15 cellular contexts compared by ENCODE assay signal in the genomic region with DNA sequence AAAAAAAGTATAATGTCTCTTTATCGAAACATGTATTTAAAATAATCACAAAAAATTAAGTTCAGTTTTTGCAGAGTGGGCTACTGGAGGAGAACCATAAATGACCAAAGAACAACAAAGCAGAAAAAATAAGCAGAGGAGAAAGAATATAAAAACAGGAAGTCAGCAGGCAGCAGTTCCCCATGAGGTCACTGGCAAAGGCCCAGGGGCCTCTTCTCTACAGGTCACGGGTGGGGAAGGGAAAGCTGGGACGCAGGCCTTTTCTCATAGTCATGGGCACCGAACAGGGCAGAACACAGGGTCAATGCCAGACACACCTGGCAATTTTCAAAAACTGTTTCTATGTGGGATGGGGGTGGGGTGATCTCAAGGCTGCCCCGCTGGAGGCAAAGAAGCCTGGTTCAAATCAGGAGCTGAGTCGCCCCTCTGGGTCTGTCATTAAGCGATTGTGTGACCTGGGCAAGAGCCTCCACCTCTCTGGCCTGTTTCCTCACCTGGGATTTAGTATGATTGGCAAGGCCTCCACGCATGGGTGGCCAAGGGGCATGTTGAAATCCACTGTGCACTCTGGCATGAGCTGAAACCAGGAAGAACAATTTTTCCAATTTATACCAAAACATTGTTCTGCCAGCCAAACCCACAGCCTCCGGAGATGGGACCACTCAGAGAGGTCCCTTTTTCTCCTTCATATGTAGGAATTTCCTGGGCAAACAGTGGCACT. TPM values are rescaled to one million over a fixed set of nuclear protein-coding genes. Genes with fewer than 3 reads are reported as not detected.
DNase-seq lines count a peak whose midpoint lies in the region; ATAC-seq, FAIRE-seq and TF ChIP-seq lines count a peak whose summit lies in the region.
"Had no signal": no experiment of that assay in that cellular context is flagged by ENCODE, and none has a peak within 500 bp of the region (broad histone marks: within the 10 kb centered on the region; RNA-seq: fewer than 3 reads in every experiment).

No MANE protein-coding gene starts in this region.

- no peak for TF ChIP-seq CTCF in IMR-90 (conservative IDR thresholded peaks at IDR 0.05; ENCODE audit: low read depth, low read length)
- TF ChIP-seq CTCF in adrenal gland (IDR thresholded peaks at IDR 0.05): no peak
- no peak for TF ChIP-seq CTCF in right atrium auricular region (IDR thresholded peaks at IDR 0.05)
- TF ChIP-seq CTCF in H9 (conservative IDR thresholded peaks at IDR 0.05): no peak

- H3K9me3 ChIP-seq in IMR-90 (ENCODE audit: control insufficient read depth, insufficient read depth, low read length) (no peaks in the 10 kb centered on the region), adrenal gland (replicated peaks in 1 of 3) (no peaks in the 10 kb centered on the region), right atrium auricular region (no peaks in the 10 kb centered on the region), skeletal muscle tissue (ENCODE audit: control insufficient read depth in 3 of 3, low read length in 3 of 3) (no peaks in the 10 kb centered on the region), H9 (ENCODE audit: control insufficient read depth, low read depth, low read length) (no peaks in the 10 kb centered on the region)
- H3K9me3 ChIP-seq in effector memory CD4-positive, alpha-beta T cell (ENCODE audit: control insufficient read depth, low read length): no peaks in the 10 kb centered on the region
- H3K9me3 ChIP-seq: Caco-2 had no signal

- no peak overlapping the region for H3K27ac Mint-ChIP-seq in H9
- H3K27ac Mint-ChIP-seq: activated naive CD8-positive, alpha-beta T cell treated with anti-CD3 and anti-CD28 coated beads, Interleukin-2, amount 50 U/mL, for 24 hours had no signal

- H3K36me3 ChIP-seq in IMR-90 (ENCODE audit: control insufficient read depth, insufficient read depth, low read length) (no peaks in the 10 kb centered on the region), adrenal gland (replicated peaks in 1 of 2) (no peaks in the 10 kb centered on the region), right atrium auricular region (no peaks in the 10 kb centered on the region), skeletal muscle tissue (ENCODE audit: control insufficient read depth in 3 of 3, insufficient read depth in 3 of 3, low read length in 3 of 3) (no peaks in the 10 kb centered on the region)
- H3K36me3 ChIP-seq in effector memory CD4-positive, alpha-beta T cell (ENCODE audit: control insufficient read depth, insufficient read depth, low read length): no peaks in the 10 kb centered on the region

- H2BK12ac ChIP-seq in H9 (ENCODE audit: insufficient read length, low read depth, low read length): no peak overlapping the region

- H2BK15ac ChIP-seq in IMR-90 (ENCODE audit: low read depth, low read length) (peak overlapping the region; percentile 69; the same call in 1 of the 3 replicates), H9 (ENCODE audit: low read depth, low read length) (no peak overlapping the region)

- no peaks in the 10 kb centered on the region for H3K27me3 Mint-ChIP-seq in H9 (ENCODE audit: low read depth)

- H4K91ac ChIP-seq in IMR-90 (ENCODE audit: insufficient read depth, low read depth, low read length) (peak overlapping the region; percentile 92), H9 (ENCODE audit: insufficient read length, low read depth, low read length) (no peak overlapping the region)

- CTCF ChIA-PET in IMR-90 (lab: Yijun Ruan, JAX): interaction anchor here (0.6 to 1.0 kb wide), 3 partner anchors 46 to 105 kb away, joined by 3 to 5 read pairs (median 3); no protein-coding TSS in a partner anchor

- peak overlapping the region; percentile 42 for H3K27ac ChIP-seq in IMR-90 (ENCODE audit: insufficient read depth, low read length)
- H3K27ac ChIP-seq in adrenal gland: peak overlapping the region in 3 of 5 donors; percentile 19 to 73 (median 41)
- peak overlapping the region; percentile 3 to 23 for H3K27ac ChIP-seq in right atrium auricular region
- peak overlapping the region; percentile 60 for H3K27ac ChIP-seq in skeletal muscle tissue (ENCODE audit: low read depth, low read length)
- H3K27ac ChIP-seq in effector memory CD4-positive, alpha-beta T cell (ENCODE audit: insufficient read depth, low read length, poor library complexity, severe bottlenecking): no peak overlapping the region
- H3K27ac ChIP-seq in H9 (ENCODE audit: insufficient read length, low read depth, low read length): no peak overlapping the region
- H3K27ac ChIP-seq: GM23248 had no signal

- no peak overlapping the region; the same call in 1 of the 2 replicates for H3K56ac ChIP-seq in IMR-90 (ENCODE audit: extremely low read depth, insufficient read depth, low read length)
- H3K56ac ChIP-seq in H9 (ENCODE audit: insufficient read length, low read depth, low read length): no peak overlapping the region

- H3K4me1 ChIP-seq in IMR-90 (ENCODE audit: control insufficient read depth, insufficient read depth, low read length) (peaks cover 15% of the 10 kb centered on the region), adrenal gland (replicated peaks in 1 of 2) (peaks cover 0 to 22% of the 10 kb centered on the region in 2 donors), right atrium auricular region (peaks cover 0 to 12% of the 10 kb centered on the region in 2 donors), skeletal muscle tissue (ENCODE audit: control insufficient read depth in 3 of 3, insufficient read depth in 3 of 3, low read length in 3 of 3) (peaks cover 2 to 17% (median 14%) of the 10 kb centered on the region in 3 donors), H9 (ENCODE audit: insufficient read depth, low read length) (no peaks in the 10 kb centered on the region; the same call in 1 of the 2 replicates)
- H3K4me1 ChIP-seq in effector memory CD4-positive, alpha-beta T cell (ENCODE audit: control insufficient read depth, insufficient read depth, low read length, poor library complexity, severe bottlenecking): no peaks in the 10 kb centered on the region
- H3K4me1 ChIP-seq: Caco-2 had no signal

- 0 out of 2 replicates have a peak, but pooled peaks have one; percentile 30 for ATAC-seq in IMR-90 (ENCODE audit: low read depth)
- ATAC-seq: activated naive CD8-positive, alpha-beta T cell treated with anti-CD3 and anti-CD28 coated beads, Interleukin-2, amount 50 U/mL, for 24 hours had no signal

- H2BK20ac ChIP-seq in IMR-90 (ENCODE audit: low read depth, low read length): peak overlapping the region; percentile 97
- no peak overlapping the region for H2BK20ac ChIP-seq in H9 (ENCODE audit: low read depth, low read length, poor library complexity, severe bottlenecking)

- peaks cover 0 to 2% (median 0%) of the 10 kb centered on the region in 3 experiments; a peak in 2 of 7 replicates for H3K36me3 Mint-ChIP-seq in H9 (ENCODE audit: insufficient read depth in 1 of 3, low read depth in 3 of 3)

- H3K9me3 Mint-ChIP-seq in H9: peaks cover 0 to 3% of the 10 kb centered on the region in 2 experiments; a peak in 3 of 5 replicates
- H3K9me3 Mint-ChIP-seq: activated naive CD8-positive, alpha-beta T cell treated with anti-CD3 and anti-CD28 coated beads, Interleukin-2, amount 50 U/mL, for 24 hours had no signal

- no peak for FAIRE-seq in HTR-8/SVneo (lab: Jason Lieb, UNC)
- FAIRE-seq: GM18507 had no signal

- H3K23ac ChIP-seq in IMR-90 (ENCODE audit: low read depth, low read length): peak overlapping the region; percentile 74; the same call in 1 of the 2 replicates
- no peak overlapping the region for H3K23ac ChIP-seq in H9 (ENCODE audit: insufficient read length, low read depth, low read length)

- dilution Hi-C loops in IMR-90 (cut with HindIII; ENCODE audit: low sequenced_read_pairs, unreplicated experiment): no loop called here

- no peaks in the 10 kb centered on the region for H3K23me2 ChIP-seq in H9 (ENCODE audit: insufficient read length, low read depth, low read length, poor library complexity, severe bottlenecking)

- H4K8ac ChIP-seq in IMR-90 (ENCODE audit: low read depth in 2 of 2, low read length in 2 of 2) (peak overlapping the region; percentile 75 to 88), H9 (replicated peaks; ENCODE audit: insufficient read length, low read depth, low read length) (no peak overlapping the region)

- intact Hi-C loops in IMR-90 (cut with micrococcal nuclease): no loop called here
- intact Hi-C loops in adrenal gland (cut with DNase I): no loop called here

- 72% methylated on average over 6 of the region's 9 CpGs; no CpG with 5 or more reads in 1 of the 2 experiments for WGBS in IMR-90 (ENCODE audit: extremely low coverage in 2 of 2, insufficient read length in 1 of 2), 2 experiments
- WGBS in adrenal gland, 4 donors: 67 to 77% (median 71%) methylated on average over 9 of the region's 9 CpGs
- no CpG with 5 or more reads among the region's 9 CpGs for WGBS in H9 (ENCODE audit: extremely low coverage, insufficient read length, low lambda C conversion rate)

- H4K20me1 ChIP-seq in IMR-90 (ENCODE audit: insufficient read depth, low read length) (no peaks in the 10 kb centered on the region), H9 (ENCODE audit: control insufficient read depth, insufficient read depth, insufficient read length) (no peaks in the 10 kb centered on the region)

- H3K9me1 ChIP-seq in IMR-90 (ENCODE audit: insufficient read depth, low read length): peaks cover 38% of the 10 kb centered on the region

- H3K18ac ChIP-seq in IMR-90 (ENCODE audit: low read depth, low read length): peak overlapping the region; percentile 42; the same call in 1 of the 2 replicates
- H3K18ac ChIP-seq in H9 (ENCODE audit: insufficient read length, low read depth, low read length): no peak overlapping the region

- H4K5ac ChIP-seq in IMR-90 (ENCODE audit: low read depth, low read length) (peak overlapping the region; percentile 74), H9 (ENCODE audit: insufficient read length, low read depth, low read length) (no peak overlapping the region)

- H2AFZ ChIP-seq in IMR-90 (replicated peaks; ENCODE audit: low read length, poor library complexity) (peak overlapping the region; percentile 67), H9 (ENCODE audit: low read length) (no peak overlapping the region)
- H2AFZ ChIP-seq: GM23248 had no signal

- H3K79me2 ChIP-seq in H9 (ENCODE audit: insufficient read depth, low read length): no peaks in the 10 kb centered on the region

- no peak overlapping the region for H3K9ac ChIP-seq in IMR-90 (ENCODE audit: low read depth, low read length)
- no peak overlapping the region for H3K9ac ChIP-seq in skeletal muscle tissue (ENCODE audit: low read depth in 1 of 3, low read length in 3 of 3)
- no peak overlapping the region for H3K9ac ChIP-seq in H9 (ENCODE audit: extremely low read depth, insufficient read length, low read length)
- H3K9ac ChIP-seq: GM23248 had no signal

- no peak overlapping the region for H3T11ph ChIP-seq in H9 (ENCODE audit: low read length)

- H3K14ac ChIP-seq in IMR-90 (replicated peaks; ENCODE audit: low read depth, low read length) (peak overlapping the region; percentile 94), H9 (ENCODE audit: insufficient read depth, low read length) (no peak overlapping the region)

- H3K4me1 Mint-ChIP-seq in H9: no peaks in the 10 kb centered on the region; a peak in 1 of 4 replicates

- BruUV-seq in IMR-90 (replicated peaks; lab: Mats Ljungman, UMichigan): no TSS peak

- peak overlapping the region; percentile 96 for H3K4ac ChIP-seq in IMR-90 (ENCODE audit: low read depth, low read length)
- H3K4ac ChIP-seq in H9 (ENCODE audit: low read depth, low read length): no peak overlapping the region

- in situ Hi-C loops in IMR-90 (cut with MboI; ENCODE audit: low sequenced_read_pairs): no loop called here

- DNase-seq in IMR-90: peak; percentile 26
- DNase-seq in adrenal gland: peak; percentile 40 to 75 (median 59)
- peak; percentile 69 for DNase-seq in right atrium auricular region (ENCODE audit: low spot score)
- DNase-seq in H4 (ENCODE audit: low spot score): no peak
- DNase-seq in effector memory CD4-positive, alpha-beta T cell: no peak
- DNase-seq in H9: no peak
- DNase-seq in HTR-8/SVneo (ENCODE audit: insufficient read length, low spot score): no peak
- DNase-seq: activated CD4-positive, alpha-beta T cell treated with anti-CD3 and anti-CD28 coated beads, Interleukin-2, amount 50 U/mL, for 1 hour; activated naive CD8-positive, alpha-beta T cell treated with anti-CD3 and anti-CD28 coated beads, Interleukin-2, amount 50 U/mL, for 24 hours; Caco-2; GM23248; midbrain; NCI-H187 had no signal

- H3K4me3 ChIP-seq in IMR-90 (ENCODE audit: insufficient read depth, low read depth, low read length) (no peak overlapping the region), adrenal gland (no peak overlapping the region), right atrium auricular region (no peak overlapping the region), skeletal muscle tissue (ENCODE audit: low read length in 3 of 3) (no peak overlapping the region)
- H3K4me3 ChIP-seq in effector memory CD4-positive, alpha-beta T cell (ENCODE audit: insufficient read depth, low read depth, low read length, poor library complexity, severe bottlenecking): no peak overlapping the region
- H3K4me3 ChIP-seq: GM23248 had no signal

- H3K4me3 Mint-ChIP-seq in H9: no peak overlapping the region
- H3K4me3 Mint-ChIP-seq: activated naive CD8-positive, alpha-beta T cell treated with anti-CD3 and anti-CD28 coated beads, Interleukin-2, amount 50 U/mL, for 24 hours had no signal

- H3K4me2 ChIP-seq in IMR-90 (ENCODE audit: low read depth, low read length): no peak overlapping the region
- H3K4me2 ChIP-seq in H9 (ENCODE audit: insufficient read depth, insufficient read length, low read length): no peak overlapping the region

- no peaks in the 10 kb centered on the region for H3K27me3 ChIP-seq in IMR-90 (ENCODE audit: control insufficient read depth, insufficient read depth, low read length)
- H3K27me3 ChIP-seq in adrenal gland: no peaks in the 10 kb centered on the region
- no peaks in the 10 kb centered on the region for H3K27me3 ChIP-seq in right atrium auricular region
- no peaks in the 10 kb centered on the region for H3K27me3 ChIP-seq in skeletal muscle tissue (ENCODE audit: control insufficient read depth in 3 of 3, insufficient read depth in 3 of 3, low read length in 3 of 3)
- H3K27me3 ChIP-seq in effector memory CD4-positive, alpha-beta T cell (replicated peaks; ENCODE audit: control insufficient read depth, insufficient read depth, low read length, poor library complexity, severe bottlenecking): peaks cover 4% of the 10 kb centered on the region
- no peaks in the 10 kb centered on the region for H3K27me3 ChIP-seq in H9 (ENCODE audit: insufficient read depth, low read length)

- TF ChIP-seq POLR2A in IMR-90 (IDR thresholded peaks at IDR 0.05; ENCODE audit: low read depth, low read length) (no peak), adrenal gland (IDR thresholded peaks at IDR 0.05) (no peak)

- H3K79me1 ChIP-seq in IMR-90 (ENCODE audit: low read depth in 1 of 2, low read length in 2 of 2) (peaks cover 5 to 52% of the 10 kb centered on the region in 2 experiments; a peak in 3 of 4 replicates), H9 (ENCODE audit: insufficient read depth, low read depth, low read length, poor library complexity, severe bottlenecking) (no peaks in the 10 kb centered on the region)

- TF ChIP-seq RAD21 in IMR-90 (IDR thresholded peaks at IDR 0.05; ENCODE audit: low read length): no peak

- H2AK5ac ChIP-seq in IMR-90 (ENCODE audit: low read depth, low read length): peak overlapping the region; percentile 97
- H2AK5ac ChIP-seq in H9 (ENCODE audit: insufficient read length, low read length): no peak overlapping the region

- POLR2A ChIA-PET in IMR-90 (lab: Charles Lee; ENCODE audit: unreplicated experiment): no interaction called here

- H2BK120ac ChIP-seq in IMR-90 (ENCODE audit: low read depth, low read length): peak overlapping the region; percentile 96
- H2BK120ac ChIP-seq in H9 (ENCODE audit: low read depth, low read length, poor library complexity, severe bottlenecking): no peak overlapping the region

- peak overlapping the region; percentile 15 for H2BK5ac ChIP-seq in IMR-90 (ENCODE audit: low read depth, low read length, poor library complexity, severe bottlenecking)
- no peak overlapping the region for H2BK5ac ChIP-seq in H9 (ENCODE audit: insufficient read length, low read length)

- H2AK9ac ChIP-seq in IMR-90 (replicated peaks; ENCODE audit: low read depth, low read length, poor library complexity): peak overlapping the region; percentile 71

RNA-seq across cellular contexts. Expression of gene UACA, which starts 43.8 kb away (rescaled TPM):
- 505 and 507 TPM in 2 replicates for total RNA-seq in IMR-90 (2012; rRNA removed)
- polyA plus RNA-seq in IMR-90 (2012; rRNA removed): 127 and 156 TPM in 2 replicates
- polyA plus RNA-seq in IMR-90 (2012; cell fraction: cytosol; rRNA removed): 34.2 and 47.8 TPM in 2 replicates
- 121 and 277 TPM in 2 replicates for polyA plus RNA-seq in IMR-90 (2012; cell fraction: nucleus; rRNA removed; ENCODE audit: low replicate concordance)
- 10 to 100 TPM; 16.7 to 53.3 (median 34.5) TPM for total RNA-seq in adrenal gland
- polyA plus RNA-seq in adrenal gland: 100 to 1,000 TPM in 1 of 3 donors, 10 to 100 TPM in 2; 27.3 to 186 (median 87.8) TPM
- 10 to 100 TPM; 18.4 to 30.1 TPM for total RNA-seq in right atrium auricular region
- 100 TPM for total RNA-seq in skeletal muscle tissue
- 6.4 and 9.0 TPM in 2 replicates for total RNA-seq in H4 (2014; rRNA removed; shearing (Covaris generic))
- 36.1 and 38.0 TPM in 2 replicates for total RNA-seq in H9 (2021)

RNA-seq across cellular contexts. Expression of gene LARP6, which starts 46.8 kb away (rescaled TPM):
- total RNA-seq in IMR-90 (2012; rRNA removed) (36.4 and 78.3 TPM in 2 replicates), adrenal gland (10 to 100 TPM in 3 of 8 donors, 1 to 10 TPM in 5; 6.2 to 36.5 (median 9.6) TPM), right atrium auricular region (10 to 100 TPM; 20.2 to 57.8 TPM), skeletal muscle tissue (7.3 TPM), H9 (2021) (15.1 and 18.9 TPM in 2 replicates)
- polyA plus RNA-seq in IMR-90 (2012; rRNA removed) (135 and 146 TPM in 2 replicates), adrenal gland (10 to 100 TPM in 2 of 3 donors, 1 to 10 TPM in 1; 8.1 to 25.0 (median 12.3) TPM)
- 160 and 262 TPM in 2 replicates for polyA plus RNA-seq in IMR-90 (2012; cell fraction: cytosol; rRNA removed)
- polyA plus RNA-seq in IMR-90 (2012; cell fraction: nucleus; rRNA removed; ENCODE audit: low replicate concordance): 56.0 and 108 TPM in 2 replicates
- 45.5 and 52.9 TPM in 2 replicates for total RNA-seq in H4 (2014; rRNA removed; shearing (Covaris generic))

Comparison
In these comparisons a context has a peak if more than half of its experiments do, and no peak if none do; other contexts are left out.
1. DNase-seq: peak in IMR-90 (single experiment), adrenal gland (7 of 7) and right atrium auricular region (single experiment); none in H4 (single experiment), effector memory CD4-positive, alpha-beta T cell (0 of 3), H9 (single experiment) and HTR-8/SVneo (single experiment).
2. H3K27ac ChIP-seq: peak in IMR-90 (single experiment), adrenal gland (3 of 5), right atrium auricular region (2 of 2) and skeletal muscle tissue (single experiment); none in effector memory CD4-positive, alpha-beta T cell (single experiment) and H9 (single experiment).